In genomic region chr5:157459715-157460599, GRCh38 we compare ENCODE assay signal across 8 cellular contexts. TPM values are rescaled to one million over a fixed set of nuclear protein-coding genes. Genes with fewer than 3 reads are reported as not detected.
DNase-seq lines count a peak whose midpoint lies in the region; ATAC-seq and TF ChIP-seq lines count a peak whose summit lies in the region.

TSS of gene NIPAL4 (plus strand) at chr5:157460213. CDS start at chr5:157460321, 108 bp downstream.

- in situ Hi-C loops in mammary epithelial cell (cut with MboI; ENCODE audit: low sequenced_read_pairs in 2 of 2) = no loop called here

- dilution Hi-C loops in mammary epithelial cell (cut with HindIII; ENCODE audit: low sequenced_read_pairs) = no loop called here

- peaks cover 12% of the 10 kb centered on the region for H3K27me3 ChIP-seq in CD8-positive, alpha-beta memory T cell (ENCODE audit: insufficient read depth, low read length, poor library complexity, severe bottlenecking)
- no peaks in the 10 kb centered on the region for H3K27me3 ChIP-seq in mammary epithelial cell (ENCODE audit: insufficient read depth, low read length)

- H3K36me3 Mint-ChIP-seq in CD8-positive, alpha-beta memory T cell = no peaks in the 10 kb centered on the region

- H3K4me3 Mint-ChIP-seq in CD8-positive, alpha-beta memory T cell = peak within 1 kb of the TSS; percentile 39 to 86 (median 72)

- peak within 1 kb of the TSS; percentile 93 for H3K4me2 ChIP-seq in mammary epithelial cell (ENCODE audit: insufficient read depth, low read depth, low read length)

- peak; percentile 46 for ATAC-seq in left colon
- ATAC-seq in HG03442 (IDR thresholded peaks at IDR 0.05; ENCODE audit: unreplicated experiment) = no peak
- no peak for ATAC-seq in GM18511 (IDR thresholded peaks at IDR 0.05; ENCODE audit: unreplicated experiment)

- H3K9me3 Mint-ChIP-seq in CD8-positive, alpha-beta memory T cell = no peaks in the 10 kb centered on the region

- no peaks in the 10 kb centered on the region for H3K36me3 ChIP-seq in CD8-positive, alpha-beta memory T cell (ENCODE audit: insufficient read depth, low read length)
- no peaks in the 10 kb centered on the region for H3K36me3 ChIP-seq in mammary epithelial cell (ENCODE audit: insufficient read depth, low read length)

- H3K9ac ChIP-seq in mammary epithelial cell (ENCODE audit: insufficient read depth, low read length) = no peak within 1 kb of the TSS

- peaks cover 9% of the 10 kb centered on the region for H3K4me1 ChIP-seq in CD8-positive, alpha-beta memory T cell (ENCODE audit: insufficient read depth, low read length)
- H3K4me1 ChIP-seq in mammary epithelial cell (ENCODE audit: insufficient read depth, low read length) = peaks cover 49% of the 10 kb centered on the region

- peak in 1 of 5 donors; percentile 50 for DNase-seq in CD8-positive, alpha-beta memory T cell
- peak; percentile 33 for DNase-seq in SW480 (ENCODE audit: low spot score)
- DNase-seq in mammary epithelial cell = peak; percentile 14
- DNase-seq in left colon = peak in 1 of 2 donors; percentile 20
- peak; percentile 43 for DNase-seq in stimulated activated CD4-positive, alpha-beta T cell treated with anti-CD3 and anti-CD28 coated beads, Interleukin-2, amount 100 ng/mL, for 4 hours (ENCODE audit: low read depth)
- no peak for DNase-seq in middle frontal gyrus (ENCODE audit: extremely low spot score, low spot score)

- H3K4me1 Mint-ChIP-seq in CD8-positive, alpha-beta memory T cell = peaks cover 25 to 36% (median 32%) of the 10 kb centered on the region in 3 donors

- H3K4me3 ChIP-seq in CD8-positive, alpha-beta memory T cell (ENCODE audit: low read length) = peak within 1 kb of the TSS; percentile 19
- peak within 1 kb of the TSS; percentile 49 to 72 (median 60) for H3K4me3 ChIP-seq in mammary epithelial cell (replicated peaks in 1 of 3; ENCODE audit: insufficient read depth in 1 of 3, low read depth in 2 of 3, low read length in 3 of 3)

- peak within 1 kb of the TSS in 2 of 8 donors; percentile 48 to 75 for H3K27ac Mint-ChIP-seq in CD8-positive, alpha-beta memory T cell

- peak within 1 kb of the TSS; percentile 90 for H2AFZ ChIP-seq in mammary epithelial cell (ENCODE audit: low read depth, low read length)

- H3K79me2 ChIP-seq in mammary epithelial cell (ENCODE audit: insufficient read depth, low read length) = no peaks in the 10 kb centered on the region

- H3K9me3 ChIP-seq in CD8-positive, alpha-beta memory T cell (ENCODE audit: low read length) = no peaks in the 10 kb centered on the region
- no peaks in the 10 kb centered on the region for H3K9me3 ChIP-seq in mammary epithelial cell (replicated peaks; ENCODE audit: insufficient read depth, low read length)

- no peaks in the 10 kb centered on the region for H4K20me1 ChIP-seq in mammary epithelial cell (ENCODE audit: insufficient read depth, low read length)

- no TSS peak for BruUV-seq in mammary epithelial cell (replicated peaks; lab: Mats Ljungman, UMichigan)

- POLR2A ChIA-PET in CD8-positive, alpha-beta memory T cell (lab: Charles Lee) = no interaction called here

- CTCF ChIA-PET in CD8-positive, alpha-beta memory T cell (lab: Charles Lee) = interaction anchor here (1.1 to 1.6 kb wide), 2 partner anchors 70 to 259 kb away, joined by 4 to 5 read pairs; no protein-coding TSS in a partner anchor
- CTCF ChIA-PET in mammary epithelial cell (lab: Charles Lee; ENCODE audit: low non-redundant PET) = no interaction called here

- intact Hi-C loops in mammary epithelial cell (cut with micrococcal nuclease) (loop anchor here (5.0 kb wide), 1 partner anchor 193 kb away; the partner anchor contains the start of gene CYFIP2), left colon (cut with DNase I, micrococcal nuclease) (no loop called here)

- H3K27ac ChIP-seq in CD8-positive, alpha-beta memory T cell (ENCODE audit: low read depth, low read length) = no peak within 1 kb of the TSS
- H3K27ac ChIP-seq in mammary epithelial cell (ENCODE audit: insufficient read depth, low read depth, low read length) = no peak within 1 kb of the TSS

- WGBS in mammary epithelial cell (ENCODE audit: low coverage, missing lambda C conversion rate) = 8% methylated on average over 14 of the region's 54 CpGs

- H3K27me3 Mint-ChIP-seq in CD8-positive, alpha-beta memory T cell = peaks cover 16 to 29% of the 10 kb centered on the region in 2 donors

- TF ChIP-seq CTCF in mammary epithelial cell (conservative IDR thresholded peaks at IDR 0.05 in 1 of 2, IDR thresholded peaks at IDR 0.05 in 1 of 2; ENCODE audit: extremely low read depth in 1 of 2, insufficient read depth in 1 of 2, low read depth in 1 of 2, low read length in 2 of 2) = no peak

RNA-seq across cellular contexts. Expression of gene NIPAL4, which starts in this region (rescaled TPM):
- total RNA-seq in CD8-positive, alpha-beta memory T cell = 1 to 10 TPM; 1.1 to 1.4 TPM
- not detected for polyA plus RNA-seq in CD8-positive, alpha-beta memory T cell
- 1 to 10 TPM; 2.4 to 3.0 TPM for total RNA-seq in mammary epithelial cell
- 6.1 TPM for polyA plus RNA-seq in mammary epithelial cell
- 10.2 TPM for polyA minus RNA-seq in mammary epithelial cell
- total RNA-seq in left colon = under 1 TPM in 1 of 2 donors, not detected in 1; 0.84 TPM

Comparison
In these comparisons a context has a peak if more than half of its experiments do, and no peak if none do; other contexts are left out.
1. Peak in ATAC-seq in left colon; RNA of the gene not detected or under 1 TPM.